1 cellular context compared by ENCODE assay signal in the genomic region with DNA sequence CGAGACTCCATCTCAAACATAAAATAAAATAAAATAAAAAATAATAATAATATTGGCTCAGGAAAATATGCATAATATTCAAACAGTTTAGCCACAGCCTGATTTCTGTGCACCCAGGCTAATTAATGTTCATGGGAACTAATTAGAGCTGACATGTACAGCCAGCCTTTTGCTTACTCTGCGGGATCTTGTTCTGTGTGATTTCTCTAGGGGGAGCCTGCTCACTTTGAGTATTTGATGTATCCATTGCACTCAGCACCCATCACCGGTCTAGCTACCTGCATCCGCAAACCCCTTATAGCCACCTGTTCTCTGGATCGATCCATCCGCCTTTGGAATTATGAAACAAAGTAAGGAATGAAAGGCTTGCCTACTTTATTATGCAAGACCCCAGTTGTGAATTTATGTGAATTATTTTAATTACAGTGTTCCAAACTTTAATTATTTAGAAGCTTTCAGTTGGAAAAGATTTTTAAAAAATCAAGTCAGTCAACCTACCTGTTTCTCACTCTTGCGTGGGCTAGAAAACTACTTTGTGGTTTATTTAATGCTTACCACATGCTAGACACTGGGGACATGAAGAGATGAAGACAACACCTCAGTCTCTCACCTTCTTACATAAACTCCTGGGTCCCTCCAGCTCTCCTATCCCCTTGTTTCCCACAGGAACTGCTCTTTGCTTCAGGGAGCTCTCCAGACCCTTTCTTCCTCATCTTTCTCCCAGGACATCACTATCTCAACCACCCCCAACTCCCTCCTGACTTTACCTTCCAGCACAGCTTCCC.
TF ChIP-seq lines count a peak whose summit lies in the region.

No MANE protein-coding gene starts in this region.

TF ChIP-seq in HCT116, 20 proteins besides CTCF, POLR2A, EP300 and RAD21 (continued from another document):
- TF ChIP-seq SP1 (IDR thresholded peaks at IDR 0.05; ENCODE audit: low read depth) (no peak), EGR1 (IDR thresholded peaks at IDR 0.05; ENCODE audit: low read depth) (no peak)
